In genomic region chr6:46013639-46014038, GRCh38 we compare ENCODE assay signal across 12 cellular contexts. TPM values are rescaled to one million over a fixed set of nuclear protein-coding genes. Genes with fewer than 3 reads are reported as not detected.
DNase-seq lines count a peak whose midpoint lies in the region; ATAC-seq and TF ChIP-seq lines count a peak whose summit lies in the region.
"Had no signal": no experiment of that assay in that cellular context is flagged by ENCODE, and none has a peak within 500 bp of the region (broad histone marks: within the 10 kb centered on the region; RNA-seq: fewer than 3 reads in every experiment).

No MANE protein-coding gene starts in this region.

- CTCF ChIA-PET in activated CD4-positive, alpha-beta T cell treated with anti-CD3 and anti-CD28 coated beads, Interleukin-2, amount 10 ng/mL, durations not matched to agents 7 days and 5 days (lab: Charles Lee), result interaction anchor here (1.2 kb wide), 1 partner anchor 23 kb away, joined by 3 read pairs; no protein-coding TSS in a partner anchor
- CTCF ChIA-PET in activated CD4-positive, alpha-beta memory T cell treated with anti-CD3 and anti-CD28 coated beads, Interleukin-2, amount 10 ng/mL, durations not matched to agents 7 days and 5 days (lab: Charles Lee), result interaction anchor here (1.6 kb wide), 1 partner anchor 90 kb away, joined by 4 read pairs; no protein-coding TSS in a partner anchor

- peaks cover 7% of the 10 kb centered on the region for H3K36me3 Mint-ChIP-seq in activated CD4-positive, alpha-beta T cell treated with anti-CD3 and anti-CD28 coated beads, Interleukin-2, amount 10 ng/mL, durations not matched to agents 7 days and 5 days (ENCODE audit: low read depth)
- peaks cover 6% of the 10 kb centered on the region for H3K36me3 Mint-ChIP-seq in activated CD4-positive, alpha-beta memory T cell treated with anti-CD3 and anti-CD28 coated beads, Interleukin-2, amount 10 ng/mL, durations not matched to agents 7 days and 5 days (ENCODE audit: low read depth)
- no peaks in the 10 kb centered on the region for H3K36me3 Mint-ChIP-seq in stimulated activated effector memory CD8-positive, alpha-beta T cell treated with anti-CD3 and anti-CD28 coated beads, Interleukin-12 subunit alpha, Interleukin-12 subunit beta, amount 100 ng/mL, for 72 hours

- POLR2A ChIA-PET in activated CD4-positive, alpha-beta T cell treated with anti-CD3 and anti-CD28 coated beads, Interleukin-2, amount 10 ng/mL, durations not matched to agents 7 days and 5 days (lab: Charles Lee), result no interaction called here
- POLR2A ChIA-PET in activated CD4-positive, alpha-beta memory T cell treated with anti-CD3 and anti-CD28 coated beads, Interleukin-2, amount 10 ng/mL, durations not matched to agents 7 days and 5 days (lab: Charles Lee), result interaction anchor here (0.8 to 2.5 kb wide), 4 partner anchors 8 to 90 kb away, joined by 3 to 9 read pairs (median 6); no protein-coding TSS in a partner anchor

- no peaks in the 10 kb centered on the region for H3K36me3 ChIP-seq in kidney epithelial cell (ENCODE audit: control insufficient read depth, insufficient read depth, low read length)

- no peak overlapping the region for H3K4me3 Mint-ChIP-seq in activated CD4-positive, alpha-beta T cell treated with anti-CD3 and anti-CD28 coated beads, Interleukin-2, amount 10 ng/mL, durations not matched to agents 7 days and 5 days
- H3K4me3 Mint-ChIP-seq in activated CD4-positive, alpha-beta memory T cell treated with anti-CD3 and anti-CD28 coated beads, Interleukin-2, amount 10 ng/mL, durations not matched to agents 7 days and 5 days, result peak overlapping the region; percentile 85
- H3K4me3 Mint-ChIP-seq in stimulated activated effector memory CD8-positive, alpha-beta T cell treated with anti-CD3 and anti-CD28 coated beads, Interleukin-12 subunit alpha, Interleukin-12 subunit beta, amount 100 ng/mL, for 72 hours, result peak overlapping the region; percentile 78
- H3K4me3 Mint-ChIP-seq: dendritic cell treated with granulocyte-macrophage colony-stimulating factor and Interleukin-4, amounts not matched to agents 40 ng/mL and 50 ng/mL, for 4 days had no signal

- no peak for DNase-seq in activated CD4-positive, alpha-beta T cell treated with anti-CD3 and anti-CD28 coated beads, Interleukin-2, amount 10 ng/mL, durations not matched to agents 7 days and 5 days
- no peak for DNase-seq in activated CD4-positive, alpha-beta T cell treated with anti-CD3 and anti-CD28 coated beads for 48 hours
- DNase-seq in activated CD4-positive, alpha-beta memory T cell treated with anti-CD3 and anti-CD28 coated beads, Interleukin-2, amount 10 ng/mL, durations not matched to agents 7 days and 5 days, result no peak
- DNase-seq in kidney epithelial cell (ENCODE audit: low read depth), result no peak
- no peak for DNase-seq in stimulated activated effector memory CD8-positive, alpha-beta T cell treated with anti-CD3 and anti-CD28 coated beads, Interleukin-12 subunit alpha, Interleukin-12 subunit beta, amount 100 ng/mL, for 72 hours (ENCODE audit: low spot score in 2 of 2)
- no peak for DNase-seq in posterior cingulate gyrus
- DNase-seq in SKM-1 treated with dmso at 0.1 percent for 144 hours (lab: John Stamatoyannopoulos, UW; ENCODE audit: unreplicated experiment), result no peak
- DNase-seq: ACHN, NCI-H1417 treated with DMSO at 0.1 percent for 48 hours, testis had no signal

- peak overlapping the region; percentile 11 for H3K27ac Mint-ChIP-seq in activated CD4-positive, alpha-beta T cell treated with anti-CD3 and anti-CD28 coated beads, Interleukin-2, amount 10 ng/mL, durations not matched to agents 7 days and 5 days
- H3K27ac Mint-ChIP-seq in activated CD4-positive, alpha-beta memory T cell treated with anti-CD3 and anti-CD28 coated beads, Interleukin-2, amount 10 ng/mL, durations not matched to agents 7 days and 5 days, result peak overlapping the region; percentile 66
- H3K27ac Mint-ChIP-seq in stimulated activated effector memory CD8-positive, alpha-beta T cell treated with anti-CD3 and anti-CD28 coated beads, Interleukin-12 subunit alpha, Interleukin-12 subunit beta, amount 100 ng/mL, for 72 hours, result peak overlapping the region; percentile 75
- H3K27ac Mint-ChIP-seq: dendritic cell treated with granulocyte-macrophage colony-stimulating factor and Interleukin-4, amounts not matched to agents 40 ng/mL and 50 ng/mL, for 4 days had no signal

- no peak for ATAC-seq in stimulated activated effector memory CD8-positive, alpha-beta T cell treated with anti-CD3 and anti-CD28 coated beads, Interleukin-12 subunit alpha, Interleukin-12 subunit beta, amount 100 ng/mL, for 72 hours
- no peak for ATAC-seq in HG03175 (IDR thresholded peaks at IDR 0.05; ENCODE audit: unreplicated experiment)

- no peak for TF ChIP-seq CTCF in kidney epithelial cell (IDR thresholded peaks at IDR 0.05; ENCODE audit: insufficient read depth, low read length, poor library complexity, severe bottlenecking)

- H3K27me3 ChIP-seq in kidney epithelial cell (ENCODE audit: control insufficient read depth, insufficient read depth, low read length), result peaks cover 21% of the 10 kb centered on the region
- H3K27me3 ChIP-seq: testis had no signal

- H3K4me3 ChIP-seq in kidney epithelial cell (ENCODE audit: low read depth, low read length), result peak overlapping the region; percentile 56
- H3K4me3 ChIP-seq: testis had no signal

- H3K9me3 Mint-ChIP-seq in activated CD4-positive, alpha-beta T cell treated with anti-CD3 and anti-CD28 coated beads, Interleukin-2, amount 10 ng/mL, durations not matched to agents 7 days and 5 days, result peaks cover 6% of the 10 kb centered on the region
- H3K9me3 Mint-ChIP-seq in activated CD4-positive, alpha-beta memory T cell treated with anti-CD3 and anti-CD28 coated beads, Interleukin-2, amount 10 ng/mL, durations not matched to agents 7 days and 5 days, result peaks cover 3% of the 10 kb centered on the region
- H3K9me3 Mint-ChIP-seq in stimulated activated effector memory CD8-positive, alpha-beta T cell treated with anti-CD3 and anti-CD28 coated beads, Interleukin-12 subunit alpha, Interleukin-12 subunit beta, amount 100 ng/mL, for 72 hours, result no peaks in the 10 kb centered on the region

- H3K4me1 Mint-ChIP-seq in activated CD4-positive, alpha-beta T cell treated with anti-CD3 and anti-CD28 coated beads, Interleukin-2, amount 10 ng/mL, durations not matched to agents 7 days and 5 days, result peaks cover 66% of the 10 kb centered on the region
- peaks cover 64% of the 10 kb centered on the region for H3K4me1 Mint-ChIP-seq in activated CD4-positive, alpha-beta memory T cell treated with anti-CD3 and anti-CD28 coated beads, Interleukin-2, amount 10 ng/mL, durations not matched to agents 7 days and 5 days
- H3K4me1 Mint-ChIP-seq in stimulated activated effector memory CD8-positive, alpha-beta T cell treated with anti-CD3 and anti-CD28 coated beads, Interleukin-12 subunit alpha, Interleukin-12 subunit beta, amount 100 ng/mL, for 72 hours, result peaks cover 59% of the 10 kb centered on the region

- peaks cover 27% of the 10 kb centered on the region for H3K27me3 Mint-ChIP-seq in activated CD4-positive, alpha-beta T cell treated with anti-CD3 and anti-CD28 coated beads, Interleukin-2, amount 10 ng/mL, durations not matched to agents 7 days and 5 days
- peaks cover 20% of the 10 kb centered on the region for H3K27me3 Mint-ChIP-seq in activated CD4-positive, alpha-beta memory T cell treated with anti-CD3 and anti-CD28 coated beads, Interleukin-2, amount 10 ng/mL, durations not matched to agents 7 days and 5 days

- intact Hi-C loops in posterior cingulate gyrus (cut with DNase I), result no loop called here

RNA-seq across cellular contexts. Expression of gene CLIC5, which starts 2.0 kb away (rescaled TPM):
- total RNA-seq in activated CD4-positive, alpha-beta T cell treated with anti-CD3 and anti-CD28 coated beads, Interleukin-2, amount 10 ng/mL, durations not matched to agents 7 days and 5 days, result 1 to 10 TPM; 3.7 to 3.8 TPM
- 1 to 10 TPM; 7.4 to 8.4 TPM for total RNA-seq in activated CD4-positive, alpha-beta memory T cell treated with anti-CD3 and anti-CD28 coated beads, Interleukin-2, amount 10 ng/mL, durations not matched to agents 7 days and 5 days
- total RNA-seq in kidney epithelial cell, result 3.2 and 3.5 TPM in 2 replicates

Comparison
In these comparisons a context has a peak if more than half of its experiments do, and no peak if none do; other contexts are left out.
1. H3K27ac Mint-ChIP-seq: peak in every context shown above with its lines; median percentile 75 in stimulated activated effector memory CD8-positive, alpha-beta T cell treated with anti-CD3 and anti-CD28 coated beads, Interleukin-12 subunit alpha, Interleukin-12 subunit beta, amount 100 ng/mL, for 72 hours; 66 in activated CD4-positive, alpha-beta memory T cell treated with anti-CD3 and anti-CD28 coated beads, Interleukin-2, amount 10 ng/mL, durations not matched to agents 7 days and 5 days; 11 in activated CD4-positive, alpha-beta T cell treated with anti-CD3 and anti-CD28 coated beads, Interleukin-2, amount 10 ng/mL, durations not matched to agents 7 days and 5 days.